In genomic region chr1:226023735-226024134, GRCh38 we compare ENCODE assay signal across 5 cellular contexts.
TF ChIP-seq lines count a peak whose summit lies in the region.

No MANE protein-coding gene starts in this region.

TF ChIP-seq in SK-N-SH, 30 proteins besides CTCF, POLR2A, EP300 and RAD21:
- no peak for TF ChIP-seq RCOR1 (IDR thresholded peaks at IDR 0.05; ENCODE audit: low read length)
- TF ChIP-seq EZH2phosphoT487 (IDR thresholded peaks at IDR 0.05; ENCODE audit: borderline replicate concordance, low read depth): no peak
- TF ChIP-seq TAF1 (IDR thresholded peaks at IDR 0.05; ENCODE audit: borderline replicate concordance, low read depth, low read length): no peak
- TF ChIP-seq FOXM1 (IDR thresholded peaks at IDR 0.05; ENCODE audit: low read depth): no peak
- TF ChIP-seq MAX (IDR thresholded peaks at IDR 0.05; ENCODE audit: low read depth): no peak
- TF ChIP-seq, protein P1, sequence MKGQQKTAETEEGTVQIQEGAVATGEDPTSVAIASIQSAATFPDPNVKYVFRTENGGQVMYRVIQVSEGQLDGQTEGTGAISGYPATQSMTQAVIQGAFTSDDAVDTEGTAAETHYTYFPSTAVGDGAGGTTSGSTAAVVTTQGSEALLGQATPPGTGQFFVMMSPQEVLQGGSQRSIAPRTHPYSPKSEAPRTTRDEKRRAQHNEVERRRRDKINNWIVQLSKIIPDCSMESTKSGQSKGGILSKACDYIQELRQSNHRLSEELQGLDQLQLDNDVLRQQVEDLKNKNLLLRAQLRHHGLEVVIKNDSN (IDR thresholded peaks at IDR 0.05; ENCODE audit: borderline replicate concordance, low read depth): no peak
- TF ChIP-seq MEF2A (IDR thresholded peaks at IDR 0.05; ENCODE audit: borderline replicate concordance, low read depth): no peak
- no peak for TF ChIP-seq NRF1 (IDR thresholded peaks at IDR 0.05; ENCODE audit: low read depth, low read length)
- no peak for TF ChIP-seq IRF3 (IDR thresholded peaks at IDR 0.05; ENCODE audit: low read depth, low read length)

TF ChIP-seq in SK-N-SH treated with all-trans-retinoic acid at 6 μM for 48 hours, 23 proteins besides CTCF, POLR2A, EP300 and RAD21 (continues in another document):
- TF ChIP-seq, protein P2, sequence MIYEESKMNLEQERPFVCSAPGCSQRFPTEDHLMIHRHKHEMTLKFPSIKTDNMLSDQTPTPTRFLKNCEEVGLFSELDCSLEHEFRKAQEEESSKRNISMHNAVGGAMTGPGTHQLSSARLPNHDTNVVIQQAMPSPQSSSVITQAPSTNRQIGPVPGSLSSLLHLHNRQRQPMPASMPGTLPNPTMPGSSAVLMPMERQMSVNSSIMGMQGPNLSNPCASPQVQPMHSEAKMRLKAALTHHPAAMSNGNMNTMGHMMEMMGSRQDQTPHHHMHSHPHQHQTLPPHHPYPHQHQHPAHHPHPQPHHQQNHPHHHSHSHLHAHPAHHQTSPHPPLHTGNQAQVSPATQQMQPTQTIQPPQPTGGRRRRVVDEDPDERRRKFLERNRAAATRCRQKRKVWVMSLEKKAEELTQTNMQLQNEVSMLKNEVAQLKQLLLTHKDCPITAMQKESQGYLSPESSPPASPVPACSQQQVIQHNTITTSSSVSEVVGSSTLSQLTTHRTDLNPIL (CRISPR knock-in tag; IDR thresholded peaks at IDR 0.05; ENCODE audit: low read depth): no peak
- TF ChIP-seq RARB (CRISPR knock-in tag; IDR thresholded peaks at IDR 0.05): no peak
- TF ChIP-seq PPARA (CRISPR knock-in tag; IDR thresholded peaks at IDR 0.05; ENCODE audit: borderline replicate concordance): no peak
- no peak for TF ChIP-seq GLIS3 (CRISPR knock-in tag; IDR thresholded peaks at IDR 0.05)
- no peak for TF ChIP-seq PATZ1 (CRISPR knock-in tag; IDR thresholded peaks at IDR 0.05; ENCODE audit: borderline replicate concordance)

TF ChIP-seq in A549, 52 proteins besides CTCF, POLR2A, EP300 and RAD21:
- TF ChIP-seq MAFK (IDR thresholded peaks at IDR 0.05; ENCODE audit: partially characterized antibody): peak; percentile 60
- no peak for TF ChIP-seq HOXB5 (CRISPR knock-in tag; IDR thresholded peaks at IDR 0.05)
- no peak for TF ChIP-seq EHF (CRISPR knock-in tag; IDR thresholded peaks at IDR 0.05)
- TF ChIP-seq POLR2AphosphoS2 (conservative IDR thresholded peaks at IDR 0.05; ENCODE audit: low read length): no peak
- no peak for TF ChIP-seq TP53 (CRISPR knock-in tag; IDR thresholded peaks at IDR 0.05)

TF ChIP-seq in GM23338, 12 proteins besides CTCF, POLR2A, EP300 and RAD21 (continues in another document):
- TF ChIP-seq ZNF462 (CRISPR knock-in tag; IDR thresholded peaks at IDR 0.05) (no peak), CREB1 (CRISPR knock-in tag; IDR thresholded peaks at IDR 0.05; ENCODE audit: low read depth) (no peak), STAT1 (IDR thresholded peaks at IDR 0.05; ENCODE audit: unreplicated experiment) (no peak), ETS1 (IDR thresholded peaks at IDR 0.05) (no peak)

TF ChIP-seq in HEK293T, 16 proteins besides CTCF, POLR2A, EP300 and RAD21:
- TF ChIP-seq TARDBP (IDR thresholded peaks at IDR 0.05): no peak
- no peak for TF ChIP-seq FOXK2 (IDR thresholded peaks at IDR 0.05)
- no peak for TF ChIP-seq HDGF (IDR thresholded peaks at IDR 0.05; ENCODE audit: borderline replicate concordance)
- no peak for TF ChIP-seq ARNT (IDR thresholded peaks at IDR 0.05)
- no peak for TF ChIP-seq BHLHE40 (IDR thresholded peaks at IDR 0.05; ENCODE audit: borderline replicate concordance)
- TF ChIP-seq FOXA1 (IDR thresholded peaks at IDR 0.05): no peak
- no peak for TF ChIP-seq SUZ12 (IDR thresholded peaks at IDR 0.05)
- TF ChIP-seq LEF1 (IDR thresholded peaks at IDR 0.05; ENCODE audit: borderline replicate concordance): no peak
- peak; percentile 65 for TF ChIP-seq ZNF384 (IDR thresholded peaks at IDR 0.05)
- TF ChIP-seq, protein P3, sequence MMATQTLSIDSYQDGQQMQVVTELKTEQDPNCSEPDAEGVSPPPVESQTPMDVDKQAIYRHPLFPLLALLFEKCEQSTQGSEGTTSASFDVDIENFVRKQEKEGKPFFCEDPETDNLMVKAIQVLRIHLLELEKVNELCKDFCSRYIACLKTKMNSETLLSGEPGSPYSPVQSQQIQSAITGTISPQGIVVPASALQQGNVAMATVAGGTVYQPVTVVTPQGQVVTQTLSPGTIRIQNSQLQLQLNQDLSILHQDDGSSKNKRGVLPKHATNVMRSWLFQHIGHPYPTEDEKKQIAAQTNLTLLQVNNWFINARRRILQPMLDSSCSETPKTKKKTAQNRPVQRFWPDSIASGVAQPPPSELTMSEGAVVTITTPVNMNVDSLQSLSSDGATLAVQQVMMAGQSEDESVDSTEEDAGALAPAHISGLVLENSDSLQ (IDR thresholded peaks at IDR 0.05): peak; percentile 4; the same call in 1 of the 2 replicates
- no peak for TF ChIP-seq SP1 (IDR thresholded peaks at IDR 0.05)
- no peak for TF ChIP-seq ELF4 (IDR thresholded peaks at IDR 0.05)
